In the genomic region with DNA sequence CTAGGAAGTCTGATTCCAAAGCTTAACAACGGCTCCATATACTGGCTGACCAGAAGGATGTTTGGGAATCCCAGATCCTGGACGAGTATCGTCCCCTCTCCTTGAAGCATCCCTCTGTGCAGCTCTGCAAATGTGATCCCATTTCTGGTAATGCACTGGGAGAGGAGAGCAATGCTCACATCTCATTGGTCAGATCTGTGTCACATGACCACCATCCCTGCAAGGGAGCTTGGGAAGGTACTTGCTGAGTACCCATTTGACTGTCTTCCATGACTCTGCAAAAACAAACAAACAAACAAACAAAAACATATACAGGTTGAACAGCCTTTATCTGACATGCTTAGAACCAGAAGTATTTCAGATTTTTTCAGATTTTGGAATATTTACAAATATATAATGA, we compare ENCODE assay signal across 28 cellular contexts.
"Had no signal": no experiment of that assay in that cellular context is flagged by ENCODE, and none has a peak within 500 bp of the region (broad histone marks: within the 10 kb centered on the region; RNA-seq: fewer than 3 reads in every experiment).

No MANE protein-coding gene starts in this region.

- DNase-seq: colonic mucosa; cortex of kidney; effector CD8-positive, alpha-beta T cell; effector memory CD8-positive, alpha-beta T cell; endodermal cell; erythroblast; esophagus squamous epithelium; foreskin fibroblast; foreskin melanocyte; gastrocnemius medialis; glutamatergic neuron; head of caudate nucleus; heart right ventricle; hippocampal formation; left cardiac atrium; left lung; left ventricle myocardium superior; lower lobe of right lung; mesenchymal stem cell; mucosa of descending colon; naive B cell had no signal

- H3K27ac ChIP-seq: colonic mucosa, epithelial cell of prostate, esophagus squamous epithelium, gastrocnemius medialis, heart right ventricle, left lung, lower lobe of right lung had no signal

- H3K36me3 Mint-ChIP-seq: mesothelial cell of epicardium had no signal

- H3K4me3 Mint-ChIP-seq: dendritic cell treated with granulocyte-macrophage colony-stimulating factor and Interleukin-4, amounts not matched to agents 40 ng/mL and 50 ng/mL, for 4 days; effector memory CD8-positive, alpha-beta T cell; endodermal cell; mesothelial cell of epicardium; naive B cell had no signal

- H3K4me1 ChIP-seq: colonic mucosa, esophagus squamous epithelium, gastrocnemius medialis, heart right ventricle, left lung, lower lobe of right lung had no signal

- H3K9me3 ChIP-seq: colonic mucosa, gastrocnemius medialis had no signal

- H3K4me3 ChIP-seq: colonic mucosa, esophagus squamous epithelium, gastrocnemius medialis, heart right ventricle, left lung, lower lobe of right lung, mucosa of descending colon had no signal

- H3K4me1 Mint-ChIP-seq: endodermal cell, mesothelial cell of epicardium had no signal

- H3K27ac Mint-ChIP-seq: dendritic cell treated with granulocyte-macrophage colony-stimulating factor and Interleukin-4, amounts not matched to agents 40 ng/mL and 50 ng/mL, for 4 days; effector memory CD8-positive, alpha-beta T cell; endodermal cell; mesothelial cell of epicardium; naive B cell had no signal

- H3K9me3 Mint-ChIP-seq: effector memory CD8-positive, alpha-beta T cell had no signal

- H3K36me3 ChIP-seq: colonic mucosa, esophagus squamous epithelium, gastrocnemius medialis, heart right ventricle, left lung, lower lobe of right lung had no signal

- H3K27me3 ChIP-seq: colonic mucosa, esophagus squamous epithelium, gastrocnemius medialis, left lung had no signal

- H3K27me3 Mint-ChIP-seq: dendritic cell treated with granulocyte-macrophage colony-stimulating factor and Interleukin-4, amounts not matched to agents 40 ng/mL and 50 ng/mL, for 4 days; effector memory CD8-positive, alpha-beta T cell; naive B cell had no signal

- ATAC-seq: effector memory CD8-positive, alpha-beta T cell; esophagus mucosa; gastrocnemius medialis; heart right ventricle; left cardiac atrium; left lung; left ventricle myocardium superior; lower lobe of right lung; mucosa of descending colon had no signal

- FAIRE-seq: endometrium, islet of Langerhans, keratinocyte had no signal
